15 cellular contexts compared by ENCODE assay signal in genomic region chr1:51086496-51087271, GRCh38. TPM values are rescaled to one million over a fixed set of nuclear protein-coding genes. Genes with fewer than 3 reads are reported as not detected.
"Had no signal": no experiment of that assay in that cellular context is flagged by ENCODE, and none has a peak within 500 bp of the region (broad histone marks: within the 10 kb centered on the region; RNA-seq: fewer than 3 reads in every experiment).

No MANE protein-coding gene starts in this region.

- H3K9me3 ChIP-seq: esophagus squamous epithelium, neutrophil had no signal

- H3K36me3 Mint-ChIP-seq: activated naive CD8-positive, alpha-beta T cell treated with anti-CD3 and anti-CD28 coated beads for 36 hours had no signal

- H3K4me1 ChIP-seq: esophagus squamous epithelium had no signal

- H3K4me3 Mint-ChIP-seq: activated naive CD8-positive, alpha-beta T cell treated with anti-CD3 and anti-CD28 coated beads for 36 hours; T-helper 17 cell had no signal

- H3K4me3 ChIP-seq: esophagus squamous epithelium had no signal

- H3K36me3 ChIP-seq: esophagus squamous epithelium, neutrophil had no signal

- DNase-seq: activated CD4-positive, alpha-beta T cell treated with anti-CD3 and anti-CD28 coated beads, Interleukin-2, amount 50 U/mL, for 1 hour; activated effector memory CD4-positive, alpha-beta T cell treated with anti-CD3 and anti-CD28 coated beads, Interleukin-2, amount 50 U/mL, for 16 hours; activated naive CD8-positive, alpha-beta T cell treated with anti-CD3 and anti-CD28 coated beads for 36 hours; activated T-cell treated with anti-CD3 and anti-CD28 coated beads, Interleukin-2, amount 50 U/mL, for 1 hour; esophagus squamous epithelium; foreskin melanocyte; head of caudate nucleus; small intestine; T-helper 17 cell had no signal

- H3K4me1 Mint-ChIP-seq: activated naive CD8-positive, alpha-beta T cell treated with anti-CD3 and anti-CD28 coated beads for 36 hours; T-helper 17 cell had no signal

- H3K9me3 Mint-ChIP-seq: activated naive CD8-positive, alpha-beta T cell treated with anti-CD3 and anti-CD28 coated beads for 36 hours had no signal

- H3K27ac ChIP-seq: esophagus squamous epithelium, neutrophil had no signal

- FAIRE-seq: small intestine, TTC549 had no signal

- ATAC-seq: T-helper 17 cell had no signal

- H3K27ac Mint-ChIP-seq: activated naive CD8-positive, alpha-beta T cell treated with anti-CD3 and anti-CD28 coated beads for 36 hours; T-helper 17 cell had no signal

RNA-seq across cellular contexts. Expression of gene C1orf185, which starts 15.3 kb away (rescaled TPM):
- total RNA-seq: activated naive CD8-positive, alpha-beta T cell treated with anti-CD3 and anti-CD28 coated beads for 36 hours; aorta; esophagus squamous epithelium; kidney epithelial cell; lower leg skin; T-helper 17 cell had no signal
- polyA plus RNA-seq: aorta, small intestine, thymus had no signal
